In genomic region chr19:9610484-9611113, GRCh38 we compare ENCODE assay signal across 20 cellular contexts.
"Had no signal": no experiment of that assay in that cellular context is flagged by ENCODE, and none has a peak within 500 bp of the region (broad histone marks: within the 10 kb centered on the region; RNA-seq: fewer than 3 reads in every experiment).

No MANE protein-coding gene starts in this region.

- H3K27ac Mint-ChIP-seq: activated naive CD8-positive, alpha-beta T cell; activated T-cell treated with anti-CD3 and anti-CD28 coated beads, Interleukin-2, amount 50 U/mL, for 24 hours; activated T-helper 17 cell treated with anti-CD3 and anti-CD28 coated beads, Interleukin-2, amount 50 U/mL, for 72 hours; mesothelial cell of epicardium; natural killer cell; T-cell; T-helper 2 cell treated with Interferon-gamma antibody and Interleukin-4, amounts not matched to agents 5 μg/mL and 100 μg/mL, for 36 hours had no signal

- H3K4me3 ChIP-seq: lung, thyroid gland, upper lobe of right lung had no signal

- H3K4me1 ChIP-seq: foreskin keratinocyte, thyroid gland, upper lobe of right lung had no signal

- H3K27me3 Mint-ChIP-seq: activated naive CD8-positive, alpha-beta T cell; activated T-cell treated with anti-CD3 and anti-CD28 coated beads, Interleukin-2, amount 50 U/mL, for 24 hours; activated T-helper 17 cell treated with anti-CD3 and anti-CD28 coated beads, Interleukin-2, amount 50 U/mL, for 72 hours; T-cell had no signal

- H3K4me3 Mint-ChIP-seq: activated naive CD8-positive, alpha-beta T cell; activated T-cell treated with anti-CD3 and anti-CD28 coated beads, Interleukin-2, amount 50 U/mL, for 24 hours; activated T-helper 17 cell treated with anti-CD3 and anti-CD28 coated beads, Interleukin-2, amount 50 U/mL, for 72 hours; mesothelial cell of epicardium; natural killer cell; T-cell; T-helper 2 cell treated with Interferon-gamma antibody and Interleukin-4, amounts not matched to agents 5 μg/mL and 100 μg/mL, for 36 hours had no signal

- H3K9me3 ChIP-seq: thyroid gland had no signal

- ATAC-seq: activated T-helper 17 cell treated with anti-CD3 and anti-CD28 coated beads, Interleukin-2, amount 50 U/mL, for 72 hours; foreskin keratinocyte; natural killer cell; stimulated activated naive CD8-positive, alpha-beta T cell treated with anti-CD3 and anti-CD28 coated beads, Interleukin-15, Interleukin-2, amounts not matched to agents 100 U/mL and 50 U/mL, for 24 hours; T-cell; upper lobe of right lung had no signal

- H3K27ac ChIP-seq: foreskin keratinocyte, thyroid gland, upper lobe of right lung, WERI-Rb-1 had no signal

- H3K27me3 ChIP-seq: thyroid gland, upper lobe of right lung had no signal

- H3K4me1 Mint-ChIP-seq: activated T-helper 17 cell treated with anti-CD3 and anti-CD28 coated beads, Interleukin-2, amount 50 U/mL, for 72 hours; mesothelial cell of epicardium; natural killer cell; T-cell had no signal

- DNase-seq: activated CD8-positive, alpha-beta memory T cell treated with anti-CD3 and anti-CD28 coated beads, Interleukin-2, amount 50 U/mL, for 4 hours; activated naive CD4-positive, alpha-beta T cell; activated T-cell treated with anti-CD3 and anti-CD28 coated beads, Interleukin-2, amount 50 U/mL, for 24 hours; amniotic stem cell; cortex of kidney; kidney; natural killer cell; stimulated activated CD4-positive, alpha-beta T cell treated with anti-CD3 and anti-CD28 coated beads, Interleukin-4, amount 100 ng/mL, for 24 hours; stimulated activated naive CD8-positive, alpha-beta T cell treated with anti-CD3 and anti-CD28 coated beads, Interleukin-15, Interleukin-2, amounts not matched to agents 100 U/mL and 50 U/mL, for 24 hours; substantia nigra; T-cell; thyroid gland; upper lobe of right lung; WERI-Rb-1 had no signal
